Comparison of ENCODE assay signal across 1 cellular context in the genomic region with DNA sequence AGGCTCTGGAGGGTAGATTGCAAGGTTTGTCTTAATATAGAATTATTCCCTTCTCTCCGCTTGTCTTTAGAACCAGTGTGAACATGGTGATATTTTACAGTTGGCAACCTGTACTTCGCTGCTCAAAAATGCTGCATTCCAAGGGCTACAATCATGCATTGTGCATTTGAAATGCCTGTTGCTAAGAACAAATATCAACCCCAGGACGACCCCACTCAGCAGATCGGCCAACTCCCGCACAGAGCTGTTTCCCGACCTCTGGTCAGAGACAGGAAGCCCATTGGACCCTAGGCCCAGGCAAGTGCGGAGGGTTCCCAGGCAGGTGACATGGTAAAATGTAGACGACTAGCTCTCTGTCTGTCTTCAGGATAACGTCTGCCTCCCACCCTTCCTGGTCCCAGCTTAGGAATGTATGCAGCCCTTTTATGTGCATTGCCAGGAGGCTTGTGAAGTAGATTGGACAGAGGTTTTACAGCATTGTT.
TF ChIP-seq lines count a peak whose summit lies in the region.

No MANE protein-coding gene starts in this region.

TF ChIP-seq in HepG2, 621 proteins besides CTCF, POLR2A, EP300 and RAD21 (continued from another document):
- no peak for TF ChIP-seq HMGA1 (CRISPR knock-in tag; conservative IDR thresholded peaks at IDR 0.05)
- TF ChIP-seq ZNF501 (CRISPR knock-in tag; IDR thresholded peaks at IDR 0.05): 0 out of 2 replicates have a peak, but pooled peaks have one; percentile 42
- peak; percentile 74; the same call in 1 of the 2 replicates for TF ChIP-seq ZBTB7B (CRISPR knock-in tag; IDR thresholded peaks at IDR 0.05)
- no peak for TF ChIP-seq ZNF776 (CRISPR knock-in tag; IDR thresholded peaks at IDR 0.05)
- no peak for TF ChIP-seq KLF16 (CRISPR knock-in tag; IDR thresholded peaks at IDR 0.05)
- no peak for TF ChIP-seq PBX2 (CRISPR knock-in tag; IDR thresholded peaks at IDR 0.05)
- no peak for TF ChIP-seq ZNF496 (CRISPR knock-in tag; IDR thresholded peaks at IDR 0.05; ENCODE audit: insufficient replicate concordance)
- no peak for TF ChIP-seq ZNF101 (CRISPR knock-in tag; IDR thresholded peaks at IDR 0.05; ENCODE audit: borderline replicate concordance, low read depth)
- no peak for TF ChIP-seq ZNF878 (CRISPR knock-in tag; IDR thresholded peaks at IDR 0.05)
- TF ChIP-seq ZNF292 (CRISPR knock-in tag; IDR thresholded peaks at IDR 0.05; ENCODE audit: borderline replicate concordance, low read depth): peak; percentile 23; the same call in 1 of the 2 replicates
- no peak for TF ChIP-seq ZNF713 (CRISPR knock-in tag; IDR thresholded peaks at IDR 0.05)
- TF ChIP-seq FOXO1 (CRISPR knock-in tag; IDR thresholded peaks at IDR 0.05): 0 out of 2 replicates have a peak, but pooled peaks have one; percentile 13
- TF ChIP-seq ZNF777 (CRISPR knock-in tag; IDR thresholded peaks at IDR 0.05): no peak
- TF ChIP-seq NFE2 (CRISPR knock-in tag; IDR thresholded peaks at IDR 0.05): no peak
- no peak for TF ChIP-seq CEBPB (IDR thresholded peaks at IDR 0.05; ENCODE audit: borderline replicate concordance, low read depth, low read length)
- no peak for TF ChIP-seq NCOA1 (CRISPR knock-in tag; IDR thresholded peaks at IDR 0.05)
- no peak for TF ChIP-seq CSRNP1 (CRISPR knock-in tag; IDR thresholded peaks at IDR 0.05)
- TF ChIP-seq PHF8 (CRISPR knock-in tag; IDR thresholded peaks at IDR 0.05): no peak
- TF ChIP-seq TEAD3 (CRISPR knock-in tag; optimal IDR thresholded peaks at IDR 0.05; ENCODE audit: borderline replicate concordance): peak; percentile 71
- no peak for TF ChIP-seq NONO (IDR thresholded peaks at IDR 0.05)
- TF ChIP-seq NONO (CRISPR knock-in tag; conservative IDR thresholded peaks at IDR 0.05): no peak
- no peak for TF ChIP-seq MAF1 (CRISPR knock-in tag; IDR thresholded peaks at IDR 0.05; ENCODE audit: borderline replicate concordance)
- no peak for TF ChIP-seq YEATS4 (CRISPR knock-in tag; IDR thresholded peaks at IDR 0.05; ENCODE audit: borderline replicate concordance)
- TF ChIP-seq ZNF414 (CRISPR knock-in tag; IDR thresholded peaks at IDR 0.05): no peak
- TF ChIP-seq ZNF451 (CRISPR knock-in tag; IDR thresholded peaks at IDR 0.05): no peak
- peak; percentile 49; the same call in 1 of the 2 replicates for TF ChIP-seq ZNF687 (CRISPR knock-in tag; IDR thresholded peaks at IDR 0.05)
